In genomic region chr12:111143216-111143756, GRCh38 we compare ENCODE assay signal across 30 cellular contexts.
"Had no signal": no experiment of that assay in that cellular context is flagged by ENCODE, and none has a peak within 500 bp of the region (broad histone marks: within the 10 kb centered on the region; RNA-seq: fewer than 3 reads in every experiment).

No MANE protein-coding gene starts in this region.

- H3K9me3 ChIP-seq: adrenal gland, body of pancreas, heart right ventricle, left ventricle myocardium inferior, neutrophil, prostate gland, thyroid gland, upper lobe of right lung had no signal

- ATAC-seq: body of pancreas; foreskin keratinocyte; heart right ventricle; naive thymus-derived CD4-positive, alpha-beta T cell; stimulated activated memory B cell treated with anti-CD40 and anti-IgM and Interleukin-4, amounts not matched to agents 10 μg/mL and 1 μg/mL and 100 μg/mL, for 72 hours; stimulated activated naive CD8-positive, alpha-beta T cell treated with anti-CD3 and anti-CD28 coated beads, Interleukin-15, amount 100 ng/mL, for 72 hours; upper lobe of right lung had no signal

- H3K27ac ChIP-seq: adrenal gland, body of pancreas, coronary artery, foreskin keratinocyte, heart right ventricle, left ventricle myocardium inferior, neutrophil, prostate gland, thyroid gland, upper lobe of right lung had no signal

- H3K4me1 Mint-ChIP-seq: stimulated activated memory B cell treated with anti-CD40 and anti-IgM and Interleukin-4, amounts not matched to agents 10 μg/mL and 1 μg/mL and 100 μg/mL, for 72 hours; stimulated activated naive CD8-positive, alpha-beta T cell treated with anti-CD3 and anti-CD28 coated beads, Interleukin-15, amount 100 ng/mL, for 72 hours had no signal

- H3K27ac Mint-ChIP-seq: activated naive CD8-positive, alpha-beta T cell; naive thymus-derived CD4-positive, alpha-beta T cell; stimulated activated memory B cell treated with anti-CD40 and anti-IgM and Interleukin-4, amounts not matched to agents 10 μg/mL and 1 μg/mL and 100 μg/mL, for 72 hours; stimulated activated naive CD8-positive, alpha-beta T cell treated with anti-CD3 and anti-CD28 coated beads, Interleukin-15, amount 100 ng/mL, for 72 hours; T-helper 2 cell treated with Interferon-gamma antibody and Interleukin-4, amounts not matched to agents 5 μg/mL and 100 μg/mL, for 36 hours had no signal

- H3K4me3 ChIP-seq: adrenal gland, body of pancreas, coronary artery, dorsolateral prefrontal cortex, heart right ventricle, left ventricle myocardium inferior, prostate gland, smooth muscle cell, thyroid gland, upper lobe of right lung had no signal

- H3K4me1 ChIP-seq: adrenal gland, body of pancreas, foreskin keratinocyte, heart right ventricle, left ventricle myocardium inferior, prostate gland, thyroid gland, upper lobe of right lung had no signal

- DNase-seq: activated CD4-positive, alpha-beta T cell treated with anti-CD3 and anti-CD28 coated beads for 4 hours; activated CD4-positive, alpha-beta T cell treated with anti-CD3 and anti-CD28 coated beads, Interleukin-2, amount 50 U/mL, for 4 hours; activated effector memory CD4-positive, alpha-beta T cell treated with Interleukin-2 at 50 U/mL for 16 hours; activated naive CD4-positive, alpha-beta T cell treated with Interleukin-2 at 50 U/mL for 16 hours; adrenal gland; aorta; body of pancreas; dorsolateral prefrontal cortex; effector memory CD4-positive, alpha-beta T cell; erythroblast; foreskin keratinocyte; heart right ventricle; kidney glomerular epithelial cell; left ventricle myocardium inferior; naive thymus-derived CD4-positive, alpha-beta T cell; stimulated activated CD4-positive, alpha-beta T cell treated with anti-CD3 and anti-CD28 coated beads, Interleukin-1b, Interleukin-23, amount 100 ng/mL, for 48 hours; stimulated activated CD4-positive, alpha-beta T cell treated with anti-CD3 and anti-CD28 coated beads, Interleukin-4, amount 100 ng/mL, for 4 hours; stimulated activated CD8-positive, alpha-beta memory T cell treated with anti-CD3 and anti-CD28 coated beads, Interleukin-4, amount 100 ng/mL, for 48 hours; stimulated activated naive CD8-positive, alpha-beta T cell treated with anti-CD3 and anti-CD28 coated beads, Interleukin-15, amount 100 ng/mL, for 72 hours; substantia nigra; T-helper 1 cell; thyroid gland; upper lobe of right lung had no signal

- H3K9me3 Mint-ChIP-seq: T-helper 2 cell treated with Interferon-gamma antibody and Interleukin-4, amounts not matched to agents 5 μg/mL and 100 μg/mL, for 36 hours had no signal

- H3K4me3 Mint-ChIP-seq: activated naive CD8-positive, alpha-beta T cell; naive thymus-derived CD4-positive, alpha-beta T cell; stimulated activated memory B cell treated with anti-CD40 and anti-IgM and Interleukin-4, amounts not matched to agents 10 μg/mL and 1 μg/mL and 100 μg/mL, for 72 hours; stimulated activated naive CD8-positive, alpha-beta T cell treated with anti-CD3 and anti-CD28 coated beads, Interleukin-15, amount 100 ng/mL, for 72 hours; T-helper 2 cell treated with Interferon-gamma antibody and Interleukin-4, amounts not matched to agents 5 μg/mL and 100 μg/mL, for 36 hours had no signal

- H3K27me3 ChIP-seq: adrenal gland, body of pancreas, neutrophil, thyroid gland had no signal

- H3K27me3 Mint-ChIP-seq: activated naive CD8-positive, alpha-beta T cell; stimulated activated naive CD8-positive, alpha-beta T cell treated with anti-CD3 and anti-CD28 coated beads, Interleukin-15, amount 100 ng/mL, for 72 hours had no signal

- H3K36me3 ChIP-seq: adrenal gland, heart right ventricle, left ventricle myocardium inferior, neutrophil, prostate gland, thyroid gland, upper lobe of right lung had no signal
